8 cellular contexts compared by ENCODE assay signal in genomic region chr10:50260791-50261281, GRCh38. TPM values are rescaled to one million over a fixed set of nuclear protein-coding genes. Genes with fewer than 3 reads are reported as not detected.
A peak's percentile ranks its signal among the peaks of the same experiment; 100 is the strongest.
DNase-seq lines count a peak whose midpoint lies in the region; ATAC-seq, FAIRE-seq and TF ChIP-seq lines count a peak whose summit lies in the region.

No MANE protein-coding gene starts in this region.

- H3K27me3 Mint-ChIP-seq in immature natural killer cell (ENCODE audit: low read depth in 3 of 3), result peaks cover 2 to 9% (median 2%) of the 10 kb centered on the region in 3 donors

- peaks cover 4 to 16% of the 10 kb centered on the region in 2 donors for H3K4me1 Mint-ChIP-seq in immature natural killer cell

- DNase-seq in GM23248, result peak; percentile 50
- DNase-seq in LoVo (ENCODE audit: low spot score), result peak; percentile 35
- DNase-seq in immature natural killer cell, result peak; percentile 3 to 10 (median 6)
- no peak for DNase-seq in ecto neural progenitor cell (ENCODE audit: low spot score)
- no peak for DNase-seq in NCI-H2196 treated with DMSO at 0.1 percent for 48 hours (lab: John Stamatoyannopoulos, UW; ENCODE audit: unreplicated experiment)
- DNase-seq in kidney, result no peak
- no peak for DNase-seq in activated CD4-positive, alpha-beta T cell treated with anti-CD3 and anti-CD28 coated beads, Interleukin-2, amount 50 U/mL, for 4 hours

- H3F3A ChIP-seq in GM23248 (ENCODE audit: insufficient read depth), result no peaks in the 10 kb centered on the region

- H3K36me3 Mint-ChIP-seq in immature natural killer cell, result no peaks in the 10 kb centered on the region

- H3K4me3 Mint-ChIP-seq in immature natural killer cell, result no peak overlapping the region

- 15 to 36% methylated on average over 2 of the region's 2 CpGs for WGBS in GM23248 (ENCODE audit: low coverage in 1 of 2, low lambda C conversion rate in 2 of 2, missing lambda C conversion rate in 2 of 2), 2 experiments

- intact Hi-C loops in kidney (cut with DNase I), result no loop called here

- H3K9ac ChIP-seq in GM23248, result no peak overlapping the region
- H3K9ac ChIP-seq in kidney (ENCODE audit: low read length in 2 of 2), result no peak overlapping the region

- H3K9me3 Mint-ChIP-seq in immature natural killer cell, result no peaks in the 10 kb centered on the region

- TF ChIP-seq CTCF in kidney (IDR thresholded peaks at IDR 0.05; ENCODE audit: borderline replicate concordance, extremely low read depth, insufficient read depth), result no peak

- H2AFZ ChIP-seq in GM23248, result no peak overlapping the region

- H3K79me2 ChIP-seq in GM23248 (ENCODE audit: insufficient read depth), result no peaks in the 10 kb centered on the region

- H3K9me2 ChIP-seq in GM23248 (ENCODE audit: insufficient read depth), result no peaks in the 10 kb centered on the region

- H3K9me3 ChIP-seq in GM23248 (ENCODE audit: low read depth), result no peaks in the 10 kb centered on the region
- no peaks in the 10 kb centered on the region for H3K9me3 ChIP-seq in kidney (ENCODE audit: control insufficient read depth in 1 of 2, low read length in 2 of 2)

- no peaks in the 10 kb centered on the region for H3K36me3 ChIP-seq in GM23248 (ENCODE audit: low read depth)
- no peaks in the 10 kb centered on the region for H3K36me3 ChIP-seq in kidney (ENCODE audit: control insufficient read depth in 1 of 2, insufficient read depth in 2 of 2, low read length in 2 of 2)

- H3K4me3 ChIP-seq in GM23248, result no peak overlapping the region
- H3K4me3 ChIP-seq in kidney (ENCODE audit: low read length in 2 of 2), result no peak overlapping the region

- H3K4me2 ChIP-seq in GM23248 (ENCODE audit: unreplicated experiment), result no peak overlapping the region

- no peak overlapping the region for H3K27ac ChIP-seq in GM23248
- H3K27ac ChIP-seq in kidney (ENCODE audit: low read depth in 2 of 2, low read length in 2 of 2), result no peak overlapping the region

- H3K4me1 ChIP-seq in GM23248 (ENCODE audit: insufficient read depth) (no peaks in the 10 kb centered on the region), kidney (ENCODE audit: control insufficient read depth in 1 of 2, insufficient read depth in 1 of 2, low read depth in 1 of 2, low read length in 2 of 2) (peaks cover 0 to 2% of the 10 kb centered on the region in 2 donors)

- no peak overlapping the region for H3K27ac Mint-ChIP-seq in immature natural killer cell

- in situ Hi-C loops in GM23248 (cut with MboI), result no loop called here

- no peak for FAIRE-seq in kidney (lab: Jason Lieb, UNC)

- ATAC-seq in GM18907 (IDR thresholded peaks at IDR 0.05; ENCODE audit: unreplicated experiment), result peak; percentile 99

- peaks cover 38% of the 10 kb centered on the region for H3K27me3 ChIP-seq in GM23248 (replicated peaks; ENCODE audit: insufficient read depth)

- H4K20me1 ChIP-seq in GM23248 (ENCODE audit: insufficient read depth), result no peaks in the 10 kb centered on the region

RNA-seq across cellular contexts. Expression of gene ASAH2, which starts 9.5 kb away (rescaled TPM):
- 3.5 TPM in 1 of 2 replicates, not detected in the other for total RNA-seq in GM23248 (2014; rRNA removed; shearing (Covaris generic))
- 1.8 and 3.4 TPM in 2 replicates for polyA plus RNA-seq in GM23248 (2016; fragmentation: Nextera tagmentation; extraction: Ambion mirVana)
- polyA plus RNA-seq in immature natural killer cell, result 1 to 10 TPM in 2 of 3 donors, under 1 TPM in 1; 0.93 to 1.5 (median 1.2) TPM
- total RNA-seq in kidney, result 1.3 TPM
- 0.45 TPM for polyA plus RNA-seq in kidney (ENCODE audit: insufficient read depth, low read depth, low replicate concordance)

Comparison
In these comparisons a context has a peak if more than half of its experiments do, and no peak if none do; other contexts are left out.
1. DNase-seq: peak in GM23248 (single experiment), LoVo (single experiment) and immature natural killer cell (3 of 3); none in ecto neural progenitor cell (single experiment), NCI-H2196 treated with DMSO at 0.1 percent for 48 hours (single experiment), kidney (single experiment) and activated CD4-positive, alpha-beta T cell treated with anti-CD3 and anti-CD28 coated beads, Interleukin-2, amount 50 U/mL, for 4 hours (0 of 2).